Comparison of ENCODE assay signal across 8 cellular contexts in genomic region chr17:82450357-82451106, GRCh38.
A peak's percentile ranks its signal among the peaks of the same experiment; 100 is the strongest.
DNase-seq lines count a peak whose midpoint lies in the region; ATAC-seq and TF ChIP-seq lines count a peak whose summit lies in the region.

CYBC1 (minus strand) TSS chr17:82450752; CDS start chr17:82449254, 1,498 bp downstream.

- ATAC-seq in GM18873 (IDR thresholded peaks at IDR 0.05; ENCODE audit: low FRiP score, unreplicated experiment) (peak; percentile 39), HG03175 (IDR thresholded peaks at IDR 0.05; ENCODE audit: unreplicated experiment) (peak; percentile 53)

- H3K79me2 ChIP-seq in ACC112 (ENCODE audit: control insufficient read depth, insufficient read depth, low read length, unreplicated experiment): peaks cover 18% of the 10 kb centered on the region

- DNase-seq in NCI-H345 (lab: John Stamatoyannopoulos, UW) (peak; percentile 98), cardiac fibroblast (ENCODE audit: low read depth in 2 of 2) (peak; percentile 94 to 99), inferior parietal cortex (ENCODE audit: extremely low spot score) (peak; percentile 91), smooth muscle cell of the brain vasculature (ENCODE audit: low read depth, low spot score) (peak; percentile 85)
- DNase-seq in activated CD4-positive, CD25-positive, alpha-beta regulatory T cell (lab: John Stamatoyannopoulos, UW): peak; percentile 91 to 98 (median 96)

- H3K4me3 ChIP-seq in ACC112 (ENCODE audit: low read depth, low read length) (peak within 1 kb of the TSS; percentile 86), cardiac fibroblast (replicated peaks in 1 of 2; ENCODE audit: low read depth in 2 of 2, low read length in 2 of 2) (peak within 1 kb of the TSS; percentile 84 to 86)

- H3K27me3 ChIP-seq in ACC112 (ENCODE audit: insufficient read depth, low read length): no peaks in the 10 kb centered on the region

- no peak for TF ChIP-seq CTCF in cardiac fibroblast (IDR thresholded peaks at IDR 0.05; ENCODE audit: low read depth, low read length)

- peak within 1 kb of the TSS; percentile 64 for H3K27ac ChIP-seq in ACC112 (ENCODE audit: low read depth, low read length)

- H3K4me1 ChIP-seq in ACC112 (ENCODE audit: control insufficient read depth, insufficient read depth, low read length, unreplicated experiment): peaks cover 5% of the 10 kb centered on the region

- peak within 1 kb of the TSS; percentile 84 for H2AFZ ChIP-seq in ACC112 (ENCODE audit: low read length, unreplicated experiment)

- H3K36me3 ChIP-seq in ACC112 (ENCODE audit: insufficient read depth, low read length): no peaks in the 10 kb centered on the region

Comparison
In these comparisons a context has a peak if more than half of its experiments do, and no peak if none do; other contexts are left out.
1. Peak in every context shown above with its lines: DNase-seq, ATAC-seq, H3K4me3 ChIP-seq and H3K27ac ChIP-seq.